1 cellular context compared by ENCODE assay signal in genomic region chr12:805022-805632, GRCh38.
TF ChIP-seq lines count a peak whose summit lies in the region.

No MANE protein-coding gene starts in this region.

TF ChIP-seq in HEK293, 187 proteins besides CTCF, POLR2A, EP300 and RAD21 (continued from another document):
- TF ChIP-seq, protein P1, sequence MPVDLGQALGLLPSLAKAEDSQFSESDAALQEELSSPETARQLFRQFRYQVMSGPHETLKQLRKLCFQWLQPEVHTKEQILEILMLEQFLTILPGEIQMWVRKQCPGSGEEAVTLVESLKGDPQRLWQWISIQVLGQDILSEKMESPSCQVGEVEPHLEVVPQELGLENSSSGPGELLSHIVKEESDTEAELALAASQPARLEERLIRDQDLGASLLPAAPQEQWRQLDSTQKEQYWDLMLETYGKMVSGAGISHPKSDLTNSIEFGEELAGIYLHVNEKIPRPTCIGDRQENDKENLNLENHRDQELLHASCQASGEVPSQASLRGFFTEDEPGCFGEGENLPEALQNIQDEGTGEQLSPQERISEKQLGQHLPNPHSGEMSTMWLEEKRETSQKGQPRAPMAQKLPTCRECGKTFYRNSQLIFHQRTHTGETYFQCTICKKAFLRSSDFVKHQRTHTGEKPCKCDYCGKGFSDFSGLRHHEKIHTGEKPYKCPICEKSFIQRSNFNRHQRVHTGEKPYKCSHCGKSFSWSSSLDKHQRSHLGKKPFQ (tag by site-specific recombination; IDR thresholded peaks at IDR 0.05): peak; percentile 77
- TF ChIP-seq ZNF664 (tag by site-specific recombination; IDR thresholded peaks at IDR 0.05) (peak; percentile 75), PRDM1 (tag by site-specific recombination; IDR thresholded peaks at IDR 0.05) (0 out of 2 replicates have a peak, but pooled peaks have one; percentile 6), KLF1 (tag by site-specific recombination; IDR thresholded peaks at IDR 0.05) (no peak), ZNF341 (tag by site-specific recombination; IDR thresholded peaks at IDR 0.05; ENCODE audit: low read depth) (peak; percentile 84), ATF2 (tag by site-specific recombination; IDR thresholded peaks at IDR 0.05; ENCODE audit: low read depth) (no peak)
TF ChIP-seq in HEK293: peak in this region for 5.
